Comparison of ENCODE assay signal across 8 cellular contexts in genomic region chr14:45135181-45135580, GRCh38. TPM values are rescaled to one million over a fixed set of nuclear protein-coding genes. Genes with fewer than 3 reads are reported as not detected.
DNase-seq lines count a peak whose midpoint lies in the region; ATAC-seq and TF ChIP-seq lines count a peak whose summit lies in the region.

No MANE protein-coding gene starts in this region.

- no peaks in the 10 kb centered on the region for H3K27me3 ChIP-seq in DND-41 (ENCODE audit: insufficient read depth, low read length, poor library complexity)

- peaks cover 85% of the 10 kb centered on the region for H3K79me2 ChIP-seq in DND-41 (ENCODE audit: insufficient read depth, low read length)

- H3K36me3 Mint-ChIP-seq in chondrocyte (ENCODE audit: low read depth) = peaks cover 1% of the 10 kb centered on the region

- ATAC-seq in DND-41 (ENCODE audit: insufficient read depth, low read depth) (no peak), mucosa of descending colon (no peak), HG02981 (IDR thresholded peaks at IDR 0.05; ENCODE audit: unreplicated experiment) (no peak), HG03025 (IDR thresholded peaks at IDR 0.05; ENCODE audit: low FRiP score, unreplicated experiment) (no peak)

- DNase-seq in DND-41 (no peak), NB4 (ENCODE audit: low read depth) (peak; percentile 18), chondrocyte (ENCODE audit: low spot score) (no peak), mucosa of descending colon (peak in 1 of 3 donors; percentile 16), NCI-H1048 (lab: John Stamatoyannopoulos, UW) (no peak)
- DNase-seq in stimulated activated CD4-positive, alpha-beta T cell treated with anti-CD3 and anti-CD28 coated beads, Interleukin-4, amount 100 ng/mL, for 24 hours = no peak

- H3K4me1 Mint-ChIP-seq in chondrocyte (ENCODE audit: low read depth) = peaks cover 52% of the 10 kb centered on the region

- H4K20me1 ChIP-seq in DND-41 (ENCODE audit: insufficient read depth, low read length) = peaks cover 7% of the 10 kb centered on the region

- H3K4me1 ChIP-seq in DND-41 (ENCODE audit: insufficient read depth, low read length) (peaks cover 68% of the 10 kb centered on the region), mucosa of descending colon (ENCODE audit: low read depth) (peaks cover 13% of the 10 kb centered on the region)

- TF ChIP-seq CTCF in DND-41 (IDR thresholded peaks at IDR 0.05; ENCODE audit: borderline replicate concordance, extremely low read depth, low read length, poor library complexity, severe bottlenecking) = no peak
- no peak for TF ChIP-seq CTCF in NB4 (IDR thresholded peaks at IDR 0.05; ENCODE audit: low read depth, low read length)
- TF ChIP-seq CTCF in chondrocyte (IDR thresholded peaks at IDR 0.05) = no peak
- TF ChIP-seq CTCF in mucosa of descending colon (IDR thresholded peaks at IDR 0.05) = no peak

- H3K27ac ChIP-seq in DND-41 (ENCODE audit: low read length) = peak overlapping the region; percentile 85

- H3K9me3 ChIP-seq in DND-41 (ENCODE audit: insufficient read depth, low read length, severe bottlenecking) (no peaks in the 10 kb centered on the region), mucosa of descending colon (no peaks in the 10 kb centered on the region)

- H3K9ac ChIP-seq in DND-41 (ENCODE audit: low read depth, low read length) = peak overlapping the region; percentile 95

- H3K27ac Mint-ChIP-seq in chondrocyte (ENCODE audit: unreplicated experiment) = peak overlapping the region; percentile 99

- peak overlapping the region; percentile 89 for H2AFZ ChIP-seq in DND-41 (ENCODE audit: low read depth, low read length)

- H3K4me2 ChIP-seq in DND-41 (ENCODE audit: insufficient read depth, low read length) = peak overlapping the region; percentile 87

- H3K27me3 Mint-ChIP-seq in chondrocyte (ENCODE audit: low read depth) = no peaks in the 10 kb centered on the region

- TF ChIP-seq POLR2A in NB4 (IDR thresholded peaks at IDR 0.05; ENCODE audit: extremely low read depth, insufficient read length) = no peak

- H3K36me3 ChIP-seq in DND-41 (ENCODE audit: insufficient read depth, low read length) = peaks cover 11% of the 10 kb centered on the region; the same call in 1 of the 2 replicates
- H3K36me3 ChIP-seq in mucosa of descending colon (ENCODE audit: low read depth) = no peaks in the 10 kb centered on the region

- H3K4me3 ChIP-seq in DND-41 (ENCODE audit: low read depth in 1 of 2, low read length in 2 of 2) (peak overlapping the region; percentile 98 to 99), NB4 (ENCODE audit: low read depth, low read length) (peak overlapping the region; percentile 96), mucosa of descending colon (peak overlapping the region; percentile 41)

- intact Hi-C loops in mucosa of descending colon (cut with DNase I, micrococcal nuclease) = no loop called here

- H3K4me3 Mint-ChIP-seq in chondrocyte (ENCODE audit: unreplicated experiment) = peak overlapping the region; percentile 100

- H3K9me3 Mint-ChIP-seq in chondrocyte (ENCODE audit: low read depth) = no peaks in the 10 kb centered on the region

RNA-seq across cellular contexts. Expression of gene FANCM, which starts 0.5 kb away (rescaled TPM):
- 3.2 to 5.8 TPM (median 4.0 TPM) in 3 replicates for total RNA-seq in chondrocyte
- total RNA-seq in mucosa of descending colon = 1 to 10 TPM; 3.2 to 5.7 (median 3.6) TPM

RNA-seq across cellular contexts. Expression of gene FKBP3, which starts 0.9 kb away (rescaled TPM):
- total RNA-seq in chondrocyte = 49.1 to 70.1 TPM (median 49.6 TPM) in 3 replicates
- 10 to 100 TPM; 46.2 to 51.7 (median 46.2) TPM for total RNA-seq in mucosa of descending colon

RNA-seq across cellular contexts. Expression of gene PRPF39, which starts 51.3 kb away (rescaled TPM):
- 34.2 to 40.4 TPM (median 37.1 TPM) in 3 replicates for total RNA-seq in chondrocyte
- total RNA-seq in mucosa of descending colon = 10 to 100 TPM; 25.9 to 38.4 (median 35.4) TPM

Comparison
In these comparisons a context has a peak if more than half of its experiments do, and no peak if none do; other contexts are left out.
1. H3K4me3 ChIP-seq: peak in every context shown above with its lines; median percentile 98 in DND-41; 96 in NB4; 41 in mucosa of descending colon.